In the genomic region with DNA sequence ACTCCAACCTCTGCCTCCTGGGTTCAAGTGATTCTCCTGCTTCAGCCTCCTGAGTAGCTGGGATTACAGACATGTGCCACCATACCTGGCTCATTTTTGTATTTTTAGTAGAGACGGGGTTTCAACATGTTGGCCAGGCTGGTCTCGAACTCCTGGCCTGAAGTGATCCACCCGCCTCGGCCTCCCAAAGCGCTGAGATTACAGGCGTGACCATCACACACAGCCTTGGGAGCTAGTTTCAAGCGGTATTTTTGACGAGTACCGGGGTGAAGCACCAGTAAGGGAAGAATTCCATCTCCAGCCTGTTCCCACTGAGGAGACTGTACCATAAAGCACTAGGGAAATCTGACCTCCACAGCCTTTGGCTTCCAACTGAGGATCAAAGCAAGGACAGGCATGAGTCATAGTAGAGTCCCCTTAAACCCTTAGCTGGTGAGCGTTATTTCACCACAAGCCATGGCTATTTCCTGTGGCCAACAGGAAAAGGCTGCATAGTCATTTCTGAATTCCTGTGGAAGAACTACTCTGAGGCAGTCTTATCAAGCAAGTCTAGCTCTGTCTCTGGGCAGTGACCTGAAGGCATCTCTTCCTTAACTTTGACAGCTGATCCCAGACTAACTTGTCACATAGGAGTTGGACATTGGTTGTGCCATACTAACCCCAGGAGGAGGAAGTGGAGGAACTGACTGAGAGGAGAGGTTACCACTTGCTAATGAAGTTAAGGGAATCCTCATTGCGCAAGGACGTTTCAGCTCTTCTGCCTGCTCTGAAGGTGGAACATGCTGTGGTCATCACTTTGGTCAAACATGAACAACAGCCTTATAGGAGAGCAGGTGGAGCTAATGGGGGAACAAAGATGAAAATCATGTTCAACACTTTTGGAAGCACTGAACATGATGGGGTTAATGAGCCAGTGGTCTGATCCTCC, we compare ENCODE assay signal across 1 cellular context.
TF ChIP-seq lines count a peak whose summit lies in the region.

No MANE protein-coding gene starts in this region.

TF ChIP-seq in HepG2, 621 proteins besides CTCF, POLR2A, EP300 and RAD21 (continued from another document and continues in another):
- TF ChIP-seq, protein P1, sequence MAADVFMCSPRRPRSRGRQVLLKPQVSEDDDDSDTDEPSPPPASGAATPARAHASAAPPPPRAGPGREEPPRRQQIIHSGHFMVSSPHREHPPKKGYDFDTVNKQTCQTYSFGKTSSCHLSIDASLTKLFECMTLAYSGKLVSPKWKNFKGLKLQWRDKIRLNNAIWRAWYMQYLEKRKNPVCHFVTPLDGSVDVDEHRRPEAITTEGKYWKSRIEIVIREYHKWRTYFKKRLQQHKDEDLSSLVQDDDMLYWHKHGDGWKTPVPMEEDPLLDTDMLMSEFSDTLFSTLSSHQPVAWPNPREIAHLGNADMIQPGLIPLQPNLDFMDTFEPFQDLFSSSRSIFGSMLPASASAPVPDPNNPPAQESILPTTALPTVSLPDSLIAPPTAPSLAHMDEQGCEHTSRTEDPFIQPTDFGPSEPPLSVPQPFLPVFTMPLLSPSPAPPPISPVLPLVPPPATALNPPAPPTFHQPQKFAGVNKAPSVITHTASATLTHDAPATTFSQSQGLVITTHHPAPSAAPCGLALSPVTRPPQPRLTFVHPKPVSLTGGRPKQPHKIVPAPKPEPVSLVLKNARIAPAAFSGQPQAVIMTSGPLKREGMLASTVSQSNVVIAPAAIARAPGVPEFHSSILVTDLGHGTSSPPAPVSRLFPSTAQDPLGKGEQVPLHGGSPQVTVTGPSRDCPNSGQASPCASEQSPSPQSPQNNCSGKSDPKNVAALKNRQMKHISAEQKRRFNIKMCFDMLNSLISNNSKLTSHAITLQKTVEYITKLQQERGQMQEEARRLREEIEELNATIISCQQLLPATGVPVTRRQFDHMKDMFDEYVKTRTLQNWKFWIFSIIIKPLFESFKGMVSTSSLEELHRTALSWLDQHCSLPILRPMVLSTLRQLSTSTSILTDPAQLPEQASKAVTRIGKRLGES (CRISPR knock-in tag; IDR thresholded peaks at IDR 0.05; ENCODE audit: borderline replicate concordance), result no peak
- TF ChIP-seq HOXD1 (CRISPR knock-in tag; IDR thresholded peaks at IDR 0.05) (no peak), REXO4 (CRISPR knock-in tag; IDR thresholded peaks at IDR 0.05; ENCODE audit: borderline replicate concordance) (no peak), DNMT3B (CRISPR knock-in tag; conservative IDR thresholded peaks at IDR 0.05) (0 out of 2 replicates have a peak, but pooled peaks have one; percentile 22), MED13 (CRISPR knock-in tag; IDR thresholded peaks at IDR 0.05) (no peak), ZNF44 (CRISPR knock-in tag; IDR thresholded peaks at IDR 0.05) (no peak), EHMT2 (IDR thresholded peaks at IDR 0.05; ENCODE audit: borderline replicate concordance, low read depth, low read length) (peak; percentile 78; the same call in 1 of the 2 replicates), ZNF713 (CRISPR knock-in tag; IDR thresholded peaks at IDR 0.05) (no peak), BCL6 (CRISPR knock-in tag; IDR thresholded peaks at IDR 0.05) (no peak), ZNF510 (CRISPR knock-in tag; IDR thresholded peaks at IDR 0.05; ENCODE audit: low read depth) (no peak), KAT2B (IDR thresholded peaks at IDR 0.05; ENCODE audit: borderline replicate concordance, low read depth, low read length) (no peak), ZNF441 (CRISPR knock-in tag; IDR thresholded peaks at IDR 0.05; ENCODE audit: borderline replicate concordance) (0 out of 2 replicates have a peak, but pooled peaks have one; percentile 44), EED (CRISPR knock-in tag; IDR thresholded peaks at IDR 0.05) (no peak), LCORL (IDR thresholded peaks at IDR 0.05) (no peak), LCORL (CRISPR knock-in tag; IDR thresholded peaks at IDR 0.05) (no peak), HNRNPUL1 (IDR thresholded peaks at IDR 0.05; ENCODE audit: low read depth, low read length) (no peak), ZFYVE20 (CRISPR knock-in tag; IDR thresholded peaks at IDR 0.05; ENCODE audit: borderline replicate concordance, low read depth) (no peak), ZFP62 (CRISPR knock-in tag; IDR thresholded peaks at IDR 0.05) (no peak), MED8 (CRISPR knock-in tag; IDR thresholded peaks at IDR 0.05; ENCODE audit: insufficient replicate concordance) (no peak), FOXK2 (IDR thresholded peaks at IDR 0.05) (no peak), RFX3 (CRISPR knock-in tag; IDR thresholded peaks at IDR 0.05) (no peak), TBL1XR1 (IDR thresholded peaks at IDR 0.05; ENCODE audit: borderline replicate concordance, low read length, partially characterized antibody) (no peak), IRX3 (CRISPR knock-in tag; IDR thresholded peaks at IDR 0.05; ENCODE audit: borderline replicate concordance, low read depth) (no peak)
- TF ChIP-seq, protein P2, sequence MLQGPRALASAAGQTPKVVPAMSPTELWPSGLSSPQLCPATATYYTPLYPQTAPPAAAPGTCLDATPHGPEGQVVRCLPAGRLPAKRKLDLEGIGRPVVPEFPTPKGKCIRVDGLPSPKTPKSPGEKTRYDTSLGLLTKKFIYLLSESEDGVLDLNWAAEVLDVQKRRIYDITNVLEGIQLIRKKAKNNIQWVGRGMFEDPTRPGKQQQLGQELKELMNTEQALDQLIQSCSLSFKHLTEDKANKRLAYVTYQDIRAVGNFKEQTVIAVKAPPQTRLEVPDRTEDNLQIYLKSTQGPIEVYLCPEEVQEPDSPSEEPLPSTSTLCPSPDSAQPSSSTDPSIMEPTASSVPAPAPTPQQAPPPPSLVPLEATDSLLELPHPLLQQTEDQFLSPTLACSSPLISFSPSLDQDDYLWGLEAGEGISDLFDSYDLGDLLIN (CRISPR knock-in tag; IDR thresholded peaks at IDR 0.05; ENCODE audit: borderline replicate concordance), result no peak
- TF ChIP-seq, protein P3, sequence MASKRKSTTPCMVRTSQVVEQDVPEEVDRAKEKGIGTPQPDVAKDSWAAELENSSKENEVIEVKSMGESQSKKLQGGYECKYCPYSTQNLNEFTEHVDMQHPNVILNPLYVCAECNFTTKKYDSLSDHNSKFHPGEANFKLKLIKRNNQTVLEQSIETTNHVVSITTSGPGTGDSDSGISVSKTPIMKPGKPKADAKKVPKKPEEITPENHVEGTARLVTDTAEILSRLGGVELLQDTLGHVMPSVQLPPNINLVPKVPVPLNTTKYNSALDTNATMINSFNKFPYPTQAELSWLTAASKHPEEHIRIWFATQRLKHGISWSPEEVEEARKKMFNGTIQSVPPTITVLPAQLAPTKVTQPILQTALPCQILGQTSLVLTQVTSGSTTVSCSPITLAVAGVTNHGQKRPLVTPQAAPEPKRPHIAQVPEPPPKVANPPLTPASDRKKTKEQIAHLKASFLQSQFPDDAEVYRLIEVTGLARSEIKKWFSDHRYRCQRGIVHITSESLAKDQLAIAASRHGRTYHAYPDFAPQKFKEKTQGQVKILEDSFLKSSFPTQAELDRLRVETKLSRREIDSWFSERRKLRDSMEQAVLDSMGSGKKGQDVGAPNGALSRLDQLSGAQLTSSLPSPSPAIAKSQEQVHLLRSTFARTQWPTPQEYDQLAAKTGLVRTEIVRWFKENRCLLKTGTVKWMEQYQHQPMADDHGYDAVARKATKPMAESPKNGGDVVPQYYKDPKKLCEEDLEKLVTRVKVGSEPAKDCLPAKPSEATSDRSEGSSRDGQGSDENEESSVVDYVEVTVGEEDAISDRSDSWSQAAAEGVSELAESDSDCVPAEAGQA (IDR thresholded peaks at IDR 0.05; ENCODE audit: low read depth), result 0 out of 2 replicates have a peak, but pooled peaks have one; percentile 51
- TF ChIP-seq, protein P3 (CRISPR knock-in tag; IDR thresholded peaks at IDR 0.05; ENCODE audit: borderline replicate concordance), result no peak
- TF ChIP-seq, protein P4, sequence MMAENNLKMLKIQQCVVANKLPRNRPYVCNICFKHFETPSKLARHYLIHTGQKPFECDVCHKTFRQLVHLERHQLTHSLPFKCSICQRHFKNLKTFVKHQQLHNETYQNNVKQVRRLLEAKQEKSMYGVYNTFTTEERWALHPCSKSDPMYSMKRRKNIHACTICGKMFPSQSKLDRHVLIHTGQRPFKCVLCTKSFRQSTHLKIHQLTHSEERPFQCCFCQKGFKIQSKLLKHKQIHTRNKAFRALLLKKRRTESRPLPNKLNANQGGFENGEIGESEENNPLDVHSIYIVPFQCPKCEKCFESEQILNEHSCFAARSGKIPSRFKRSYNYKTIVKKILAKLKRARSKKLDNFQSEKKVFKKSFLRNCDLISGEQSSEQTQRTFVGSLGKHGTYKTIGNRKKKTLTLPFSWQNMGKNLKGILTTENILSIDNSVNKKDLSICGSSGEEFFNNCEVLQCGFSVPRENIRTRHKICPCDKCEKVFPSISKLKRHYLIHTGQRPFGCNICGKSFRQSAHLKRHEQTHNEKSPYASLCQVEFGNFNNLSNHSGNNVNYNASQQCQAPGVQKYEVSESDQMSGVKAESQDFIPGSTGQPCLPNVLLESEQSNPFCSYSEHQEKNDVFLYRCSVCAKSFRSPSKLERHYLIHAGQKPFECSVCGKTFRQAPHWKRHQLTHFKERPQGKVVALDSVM (CRISPR knock-in tag; IDR thresholded peaks at IDR 0.05), result no peak
- TF ChIP-seq, protein P5, sequence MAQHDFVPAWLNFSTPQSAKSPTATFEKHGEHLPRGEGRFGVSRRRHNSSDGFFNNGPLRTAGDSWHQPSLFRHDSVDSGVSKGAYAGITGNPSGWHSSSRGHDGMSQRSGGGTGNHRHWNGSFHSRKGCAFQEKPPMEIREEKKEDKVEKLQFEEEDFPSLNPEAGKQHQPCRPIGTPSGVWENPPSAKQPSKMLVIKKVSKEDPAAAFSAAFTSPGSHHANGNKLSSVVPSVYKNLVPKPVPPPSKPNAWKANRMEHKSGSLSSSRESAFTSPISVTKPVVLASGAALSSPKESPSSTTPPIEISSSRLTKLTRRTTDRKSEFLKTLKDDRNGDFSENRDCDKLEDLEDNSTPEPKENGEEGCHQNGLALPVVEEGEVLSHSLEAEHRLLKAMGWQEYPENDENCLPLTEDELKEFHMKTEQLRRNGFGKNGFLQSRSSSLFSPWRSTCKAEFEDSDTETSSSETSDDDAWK (CRISPR knock-in tag; IDR thresholded peaks at IDR 0.05), result no peak
- TF ChIP-seq, protein P6, sequence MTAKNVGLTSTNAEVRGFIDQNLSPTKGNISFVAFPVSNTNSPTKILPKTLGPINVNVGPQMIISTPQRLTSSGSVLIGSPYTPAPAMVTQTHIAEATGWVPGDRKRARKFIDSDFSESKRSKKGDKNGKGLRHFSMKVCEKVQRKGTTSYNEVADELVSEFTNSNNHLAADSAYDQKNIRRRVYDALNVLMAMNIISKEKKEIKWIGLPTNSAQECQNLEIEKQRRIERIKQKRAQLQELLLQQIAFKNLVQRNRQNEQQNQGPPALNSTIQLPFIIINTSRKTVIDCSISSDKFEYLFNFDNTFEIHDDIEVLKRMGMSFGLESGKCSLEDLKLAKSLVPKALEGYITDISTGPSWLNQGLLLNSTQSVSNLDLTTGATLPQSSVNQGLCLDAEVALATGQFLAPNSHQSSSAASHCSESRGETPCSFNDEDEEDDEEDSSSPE (CRISPR knock-in tag; IDR thresholded peaks at IDR 0.05), result no peak
- TF ChIP-seq, protein P7, sequence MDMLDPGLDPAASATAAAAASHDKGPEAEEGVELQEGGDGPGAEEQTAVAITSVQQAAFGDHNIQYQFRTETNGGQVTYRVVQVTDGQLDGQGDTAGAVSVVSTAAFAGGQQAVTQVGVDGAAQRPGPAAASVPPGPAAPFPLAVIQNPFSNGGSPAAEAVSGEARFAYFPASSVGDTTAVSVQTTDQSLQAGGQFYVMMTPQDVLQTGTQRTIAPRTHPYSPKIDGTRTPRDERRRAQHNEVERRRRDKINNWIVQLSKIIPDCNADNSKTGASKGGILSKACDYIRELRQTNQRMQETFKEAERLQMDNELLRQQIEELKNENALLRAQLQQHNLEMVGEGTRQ (IDR thresholded peaks at IDR 0.05; ENCODE audit: low read depth, low read length), result no peak
- TF ChIP-seq, protein P7 (CRISPR knock-in tag; IDR thresholded peaks at IDR 0.05; ENCODE audit: borderline replicate concordance), result no peak
- TF ChIP-seq, protein P8, sequence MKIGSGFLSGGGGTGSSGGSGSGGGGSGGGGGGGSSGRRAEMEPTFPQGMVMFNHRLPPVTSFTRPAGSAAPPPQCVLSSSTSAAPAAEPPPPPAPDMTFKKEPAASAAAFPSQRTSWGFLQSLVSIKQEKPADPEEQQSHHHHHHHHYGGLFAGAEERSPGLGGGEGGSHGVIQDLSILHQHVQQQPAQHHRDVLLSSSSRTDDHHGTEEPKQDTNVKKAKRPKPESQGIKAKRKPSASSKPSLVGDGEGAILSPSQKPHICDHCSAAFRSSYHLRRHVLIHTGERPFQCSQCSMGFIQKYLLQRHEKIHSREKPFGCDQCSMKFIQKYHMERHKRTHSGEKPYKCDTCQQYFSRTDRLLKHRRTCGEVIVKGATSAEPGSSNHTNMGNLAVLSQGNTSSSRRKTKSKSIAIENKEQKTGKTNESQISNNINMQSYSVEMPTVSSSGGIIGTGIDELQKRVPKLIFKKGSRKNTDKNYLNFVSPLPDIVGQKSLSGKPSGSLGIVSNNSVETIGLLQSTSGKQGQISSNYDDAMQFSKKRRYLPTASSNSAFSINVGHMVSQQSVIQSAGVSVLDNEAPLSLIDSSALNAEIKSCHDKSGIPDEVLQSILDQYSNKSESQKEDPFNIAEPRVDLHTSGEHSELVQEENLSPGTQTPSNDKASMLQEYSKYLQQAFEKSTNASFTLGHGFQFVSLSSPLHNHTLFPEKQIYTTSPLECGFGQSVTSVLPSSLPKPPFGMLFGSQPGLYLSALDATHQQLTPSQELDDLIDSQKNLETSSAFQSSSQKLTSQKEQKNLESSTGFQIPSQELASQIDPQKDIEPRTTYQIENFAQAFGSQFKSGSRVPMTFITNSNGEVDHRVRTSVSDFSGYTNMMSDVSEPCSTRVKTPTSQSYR (CRISPR knock-in tag; IDR thresholded peaks at IDR 0.05; ENCODE audit: borderline replicate concordance), result no peak
